In genomic region chr10:6238613-6239212, GRCh38 we compare ENCODE assay signal across 8 cellular contexts. TPM values are rescaled to one million over a fixed set of nuclear protein-coding genes. Genes with fewer than 3 reads are reported as not detected.
DNase-seq lines count a peak whose midpoint lies in the region; ATAC-seq, FAIRE-seq and TF ChIP-seq lines count a peak whose summit lies in the region.
"Not testable (repeated sequence)": the region's sequence is repeated elsewhere in the genome, so short reads cannot be mapped to it uniquely, and the experiment has no call there.

No MANE protein-coding gene starts in this region.

- H3K27ac Mint-ChIP-seq in HFFc6 (peak overlapping the region; percentile 80), astrocyte (ENCODE audit: unreplicated experiment) (peak overlapping the region; percentile 67), neural crest cell (ENCODE audit: unreplicated experiment) (peak overlapping the region; percentile 47)
- H3K27ac Mint-ChIP-seq in T-helper 1 cell treated with Interleukin-12 subunit alpha and Interleukin-12 subunit beta and Interleukin-4 antibody, amounts not matched to agents 30 μg/mL and 1 μg/mL, for 36 hours: peak overlapping the region; percentile 45
- H3K27ac Mint-ChIP-seq in activated T-cell treated with anti-CD3 and anti-CD28 coated beads, Interleukin-2, amount 50 U/mL, for 24 hours: peak overlapping the region; percentile 42
- H3K27ac Mint-ChIP-seq in stimulated activated effector memory CD8-positive, alpha-beta T cell treated with anti-CD3 and anti-CD28 coated beads, Interleukin-12 subunit alpha, Interleukin-12 subunit beta, amount 100 ng/mL, for 72 hours: peak overlapping the region; percentile 76

- H3K4me2 ChIP-seq in astrocyte (ENCODE audit: low read length): peak overlapping the region; percentile 68

- H3K4me3 Mint-ChIP-seq in HFFc6: peak overlapping the region; percentile 46; the same call in 1 of the 2 replicates
- peak overlapping the region; percentile 28 for H3K4me3 Mint-ChIP-seq in T-helper 1 cell treated with Interleukin-12 subunit alpha and Interleukin-12 subunit beta and Interleukin-4 antibody, amounts not matched to agents 30 μg/mL and 1 μg/mL, for 36 hours
- H3K4me3 Mint-ChIP-seq in activated T-cell treated with anti-CD3 and anti-CD28 coated beads, Interleukin-2, amount 50 U/mL, for 24 hours; astrocyte (ENCODE audit: unreplicated experiment); neural crest cell; stimulated activated effector memory CD8-positive, alpha-beta T cell treated with anti-CD3 and anti-CD28 coated beads, Interleukin-12 subunit alpha, Interleukin-12 subunit beta, amount 100 ng/mL, for 72 hours: not testable (repeated sequence)

- not testable (repeated sequence) for H4K20me1 ChIP-seq in astrocyte (ENCODE audit: insufficient read depth, low read length)

- not testable (repeated sequence) for H3K4me3 ChIP-seq in ACC112 (ENCODE audit: low read depth, low read length); astrocyte (ENCODE audit: insufficient read depth, low read depth, low read length); esophagus (ENCODE audit: low read depth in 1 of 2, low read length in 2 of 2)

- not testable (repeated sequence) for H3K4me1 ChIP-seq in ACC112 (ENCODE audit: control insufficient read depth, insufficient read depth, low read length, unreplicated experiment); esophagus (ENCODE audit: control insufficient read depth in 2 of 2, insufficient read depth in 2 of 2, low read length in 1 of 2)
- H3K4me1 ChIP-seq in astrocyte (ENCODE audit: insufficient read depth, low read length): peaks cover 22% of the 10 kb centered on the region

- H3K9me3 Mint-ChIP-seq in HFFc6; T-helper 1 cell treated with Interleukin-12 subunit alpha and Interleukin-12 subunit beta and Interleukin-4 antibody, amounts not matched to agents 30 μg/mL and 1 μg/mL, for 36 hours; activated T-cell treated with anti-CD3 and anti-CD28 coated beads, Interleukin-2, amount 50 U/mL, for 24 hours; astrocyte (ENCODE audit: unreplicated experiment); neural crest cell; stimulated activated effector memory CD8-positive, alpha-beta T cell treated with anti-CD3 and anti-CD28 coated beads, Interleukin-12 subunit alpha, Interleukin-12 subunit beta, amount 100 ng/mL, for 72 hours: not testable (repeated sequence)

- TF ChIP-seq CTCF in HFFc6 (IDR thresholded peaks at IDR 0.05); astrocyte (IDR thresholded peaks at IDR 0.05; ENCODE audit: insufficient read depth, low read depth, low read length); neural crest cell (conservative IDR thresholded peaks at IDR 0.05): not testable (repeated sequence)

- not testable (repeated sequence) for H2AFZ ChIP-seq in ACC112 (ENCODE audit: low read length, unreplicated experiment); astrocyte (ENCODE audit: low read depth, low read length)

- H3K27me3 ChIP-seq in ACC112 (ENCODE audit: insufficient read depth, low read length); astrocyte (ENCODE audit: insufficient read depth, low read length); esophagus (ENCODE audit: control insufficient read depth in 1 of 2, insufficient read depth in 2 of 2, low read length in 2 of 2): not testable (repeated sequence)

- not testable (repeated sequence) for H3K9ac ChIP-seq in astrocyte (ENCODE audit: low read length)

- H3K27me3 Mint-ChIP-seq in HFFc6 (ENCODE audit: insufficient read depth); T-helper 1 cell treated with Interleukin-12 subunit alpha and Interleukin-12 subunit beta and Interleukin-4 antibody, amounts not matched to agents 30 μg/mL and 1 μg/mL, for 36 hours (ENCODE audit: low read depth); activated T-cell treated with anti-CD3 and anti-CD28 coated beads, Interleukin-2, amount 50 U/mL, for 24 hours; astrocyte (ENCODE audit: low read depth, unreplicated experiment); neural crest cell (ENCODE audit: low read depth): not testable (repeated sequence)

- H3K79me2 ChIP-seq in ACC112 (ENCODE audit: control insufficient read depth, insufficient read depth, low read length, unreplicated experiment); astrocyte (ENCODE audit: insufficient read depth, low read length): not testable (repeated sequence)

- H3K4me1 Mint-ChIP-seq in HFFc6 (ENCODE audit: low read depth) (peaks cover 39% of the 10 kb centered on the region), astrocyte (ENCODE audit: low read depth, unreplicated experiment) (peaks cover 14% of the 10 kb centered on the region)
- H3K4me1 Mint-ChIP-seq in T-helper 1 cell treated with Interleukin-12 subunit alpha and Interleukin-12 subunit beta and Interleukin-4 antibody, amounts not matched to agents 30 μg/mL and 1 μg/mL, for 36 hours (ENCODE audit: low read depth): peaks cover 32% of the 10 kb centered on the region
- peaks cover 30% of the 10 kb centered on the region for H3K4me1 Mint-ChIP-seq in activated T-cell treated with anti-CD3 and anti-CD28 coated beads, Interleukin-2, amount 50 U/mL, for 24 hours (ENCODE audit: low read depth)
- not testable (repeated sequence) for H3K4me1 Mint-ChIP-seq in neural crest cell
- peaks cover 30% of the 10 kb centered on the region for H3K4me1 Mint-ChIP-seq in stimulated activated effector memory CD8-positive, alpha-beta T cell treated with anti-CD3 and anti-CD28 coated beads, Interleukin-12 subunit alpha, Interleukin-12 subunit beta, amount 100 ng/mL, for 72 hours

- H3K36me3 ChIP-seq in ACC112 (ENCODE audit: insufficient read depth, low read length): peaks cover 13% of the 10 kb centered on the region
- H3K36me3 ChIP-seq in astrocyte (ENCODE audit: insufficient read depth, low read length): not testable (repeated sequence)
- H3K36me3 ChIP-seq in esophagus (ENCODE audit: control insufficient read depth in 2 of 2, insufficient read depth in 2 of 2, low read length in 1 of 2): peaks cover 2 to 20% of the 10 kb centered on the region in 2 donors

- not testable (repeated sequence) for H3K9me3 ChIP-seq in astrocyte (ENCODE audit: insufficient read depth, low read depth, low read length); esophagus (ENCODE audit: control insufficient read depth in 2 of 2, insufficient read depth in 1 of 2, low read depth in 1 of 2, low read length in 1 of 2)

- H3K27ac ChIP-seq in ACC112 (ENCODE audit: low read depth, low read length) (peak overlapping the region; percentile 48; the same call in 1 of the 2 replicates), astrocyte (ENCODE audit: low read depth, low read length) (peak overlapping the region; percentile 66), esophagus (ENCODE audit: low read depth in 2 of 2, low read length in 1 of 2) (peak overlapping the region; percentile 37 to 49)

- not testable (repeated sequence) for DNase-seq in HFFc6; activated T-cell treated with anti-CD3 and anti-CD28 coated beads, Interleukin-2, amount 50 U/mL, for 24 hours; astrocyte (ENCODE audit: low read depth); neural crest cell (ENCODE audit: low read depth, low spot score); stimulated activated effector memory CD8-positive, alpha-beta T cell treated with anti-CD3 and anti-CD28 coated beads, Interleukin-12 subunit alpha, Interleukin-12 subunit beta, amount 100 ng/mL, for 72 hours (ENCODE audit: low spot score in 2 of 2)

- WGBS in esophagus, 2 donors: 50 to 68% methylated on average over 6 of the region's 6 CpGs

- not testable (repeated sequence) for ATAC-seq in stimulated activated effector memory CD8-positive, alpha-beta T cell treated with anti-CD3 and anti-CD28 coated beads, Interleukin-12 subunit alpha, Interleukin-12 subunit beta, amount 100 ng/mL, for 72 hours

- not testable (repeated sequence) for H3K36me3 Mint-ChIP-seq in HFFc6 (ENCODE audit: low read depth); neural crest cell (ENCODE audit: low read depth)
- peaks cover 44% of the 10 kb centered on the region for H3K36me3 Mint-ChIP-seq in T-helper 1 cell treated with Interleukin-12 subunit alpha and Interleukin-12 subunit beta and Interleukin-4 antibody, amounts not matched to agents 30 μg/mL and 1 μg/mL, for 36 hours (ENCODE audit: low read depth)
- peaks cover 69% of the 10 kb centered on the region for H3K36me3 Mint-ChIP-seq in activated T-cell treated with anti-CD3 and anti-CD28 coated beads, Interleukin-2, amount 50 U/mL, for 24 hours (ENCODE audit: low read depth)
- peaks cover 31% of the 10 kb centered on the region for H3K36me3 Mint-ChIP-seq in astrocyte (ENCODE audit: low read depth, unreplicated experiment)
- H3K36me3 Mint-ChIP-seq in stimulated activated effector memory CD8-positive, alpha-beta T cell treated with anti-CD3 and anti-CD28 coated beads, Interleukin-12 subunit alpha, Interleukin-12 subunit beta, amount 100 ng/mL, for 72 hours: peaks cover 99% of the 10 kb centered on the region

- FAIRE-seq in astrocyte (lab: Jason Lieb, UNC): not testable (repeated sequence)

RNA-seq across cellular contexts. Expression of gene PFKFB3, which starts 36.0 kb away (rescaled TPM):
- 10 to 100 TPM; 25.4 to 34.6 (median 28.7) TPM for total RNA-seq in HFFc6 (2021; fragmentation: NEBNext Ultra II Directional; extraction: Animal tissue kit (Norgen Biotek cat#: 25700))
- total RNA-seq in astrocyte (52.4 and 53.4 TPM in 2 replicates), neural crest cell (36.7 and 39.3 TPM in 2 replicates)
- polyA plus RNA-seq in esophagus: 10 to 100 TPM; 26.2 to 42.7 TPM
